19 cellular contexts compared by ENCODE assay signal in the genomic region with DNA sequence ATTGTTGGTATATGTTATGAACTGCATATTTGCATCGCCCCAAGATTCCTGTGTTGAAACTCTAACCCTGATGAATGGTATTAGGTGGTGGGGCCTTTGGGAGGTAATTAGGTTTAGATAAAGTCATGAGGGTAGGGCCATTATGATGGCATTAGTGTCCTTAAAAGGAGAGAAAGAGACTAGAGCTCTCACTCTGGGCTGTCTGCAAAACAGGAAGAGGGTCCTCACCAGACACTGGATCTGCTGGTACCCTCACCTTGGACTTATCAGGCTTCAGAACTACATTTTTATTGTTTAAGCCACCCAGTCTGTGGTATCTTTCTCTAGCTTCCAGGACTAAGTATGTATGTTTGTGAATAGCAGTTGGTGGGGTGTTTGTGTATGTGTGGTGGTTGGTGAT.
A peak's percentile ranks its signal among the peaks of the same experiment; 100 is the strongest.
DNase-seq lines count a peak whose midpoint lies in the region; ATAC-seq and TF ChIP-seq lines count a peak whose summit lies in the region.
"Had no signal": no experiment of that assay in that cellular context is flagged by ENCODE, and none has a peak within 500 bp of the region (broad histone marks: within the 10 kb centered on the region; RNA-seq: fewer than 3 reads in every experiment).

No MANE protein-coding gene starts in this region.

- no peak overlapping the region for H3K4me3 ChIP-seq in mesenchymal stem cell (ENCODE audit: insufficient read depth in 1 of 2, low read depth in 1 of 2, low read length in 2 of 2)
- no peak overlapping the region for H3K4me3 ChIP-seq in neural progenitor cell
- no peak overlapping the region for H3K4me3 ChIP-seq in breast epithelium
- H3K4me3 ChIP-seq: GM12878, GM23248 had no signal

- H2BK5ac ChIP-seq in mesenchymal stem cell (ENCODE audit: low read depth, low read length, poor library complexity, severe bottlenecking) = no peak overlapping the region

- H3K27me3 Mint-ChIP-seq in neural progenitor cell (ENCODE audit: insufficient read depth, low read depth) = no peaks in the 10 kb centered on the region
- H3K27me3 Mint-ChIP-seq in activated naive CD8-positive, alpha-beta T cell treated with anti-CD3 and anti-CD28 coated beads for 36 hours = peaks cover 20% of the 10 kb centered on the region

- TF ChIP-seq POLR2A in breast epithelium (IDR thresholded peaks at IDR 0.05) = no peak

- DNase-seq in mesenchymal stem cell (no peak), neural progenitor cell (ENCODE audit: low spot score) (peak; percentile 5), breast epithelium (ENCODE audit: low spot score in 2 of 2) (no peak), SIG-M5 treated with dmso at 0.1 percent for 504 hours (lab: John Stamatoyannopoulos, UW; ENCODE audit: unreplicated experiment) (no peak)
- no peak for DNase-seq in activated naive CD8-positive, alpha-beta T cell treated with anti-CD3 and anti-CD28 coated beads for 36 hours
- DNase-seq: C1 segment of cervical spinal cord; CD4-positive, CD25-positive, alpha-beta regulatory T cell; CD8-positive, alpha-beta memory T cell; DMS 273 treated with DMSO at 0.1 percent for 48 hours; DMS79; EL; GDM1; GM23248; H9 had no signal

- no peak overlapping the region for H3K14ac ChIP-seq in mesenchymal stem cell (ENCODE audit: low read length in 2 of 2)

- H2BK15ac ChIP-seq in mesenchymal stem cell (ENCODE audit: low read depth, poor library complexity, severe bottlenecking) = no peak overlapping the region

- no peak for ATAC-seq in HG03520 (IDR thresholded peaks at IDR 0.05; ENCODE audit: unreplicated experiment)
- ATAC-seq: GM12878, HCT116 had no signal

- H3K79me2 ChIP-seq in neural progenitor cell (ENCODE audit: low read depth) = no peaks in the 10 kb centered on the region

- H3K4me3 Mint-ChIP-seq in neural progenitor cell = no peak overlapping the region
- no peak overlapping the region for H3K4me3 Mint-ChIP-seq in activated naive CD8-positive, alpha-beta T cell treated with anti-CD3 and anti-CD28 coated beads for 36 hours
- H3K4me3 Mint-ChIP-seq: CD4-positive, CD25-positive, alpha-beta regulatory T cell; CD8-positive, alpha-beta memory T cell; H9 had no signal

- H3F3A ChIP-seq in neural progenitor cell (ENCODE audit: low read depth) = no peaks in the 10 kb centered on the region

- H2BK12ac ChIP-seq in mesenchymal stem cell (ENCODE audit: low read length in 2 of 2) = peak overlapping the region in 1 of 2 experiments; percentile 34

- H3K27me3 ChIP-seq in mesenchymal stem cell (ENCODE audit: control insufficient read depth in 1 of 2, insufficient read depth in 1 of 2, low read length in 2 of 2) (no peaks in the 10 kb centered on the region), neural progenitor cell (no peaks in the 10 kb centered on the region), breast epithelium (no peaks in the 10 kb centered on the region)

- WGBS in mesenchymal stem cell = 67% methylated on average over 1 of the region's 1 CpG

- H4K8ac ChIP-seq in mesenchymal stem cell (ENCODE audit: low read length) = no peak overlapping the region

- TF ChIP-seq CTCF in C4-2B (conservative IDR thresholded peaks at IDR 0.05) (no peak), VCaP (conservative IDR thresholded peaks at IDR 0.05) (no peak), neural progenitor cell (IDR thresholded peaks at IDR 0.05) (no peak), breast epithelium (IDR thresholded peaks at IDR 0.05) (no peak)

- no peaks in the 10 kb centered on the region for H3K9me3 Mint-ChIP-seq in neural progenitor cell
- H3K9me3 Mint-ChIP-seq in activated naive CD8-positive, alpha-beta T cell treated with anti-CD3 and anti-CD28 coated beads for 36 hours = no peaks in the 10 kb centered on the region
- H3K9me3 Mint-ChIP-seq: CD8-positive, alpha-beta memory T cell; H9 had no signal

- H3K27ac ChIP-seq in C4-2B = peak overlapping the region; percentile 78; the same call in 1 of the 2 replicates
- H3K27ac ChIP-seq in VCaP = peak overlapping the region; percentile 98
- H3K27ac ChIP-seq in mesenchymal stem cell (ENCODE audit: low read length, poor library complexity, severe bottlenecking) = no peak overlapping the region
- H3K27ac ChIP-seq in neural progenitor cell = no peak overlapping the region
- no peak overlapping the region for H3K27ac ChIP-seq in breast epithelium
- H3K27ac ChIP-seq: GM23248 had no signal

- no peaks in the 10 kb centered on the region for H3K9me3 ChIP-seq in mesenchymal stem cell (ENCODE audit: control insufficient read depth, low read length)
- no peaks in the 10 kb centered on the region for H3K9me3 ChIP-seq in neural progenitor cell (ENCODE audit: low read depth)
- H3K9me3 ChIP-seq in breast epithelium = no peaks in the 10 kb centered on the region

- no peaks in the 10 kb centered on the region for H3K36me3 ChIP-seq in mesenchymal stem cell (ENCODE audit: control insufficient read depth in 1 of 2, insufficient read depth in 2 of 2, low read depth in 1 of 2, low read length in 2 of 2)
- H3K36me3 ChIP-seq in neural progenitor cell = no peaks in the 10 kb centered on the region
- H3K36me3 ChIP-seq in breast epithelium = no peaks in the 10 kb centered on the region

- H3K18ac ChIP-seq in mesenchymal stem cell (ENCODE audit: low read depth in 1 of 2, low read length in 2 of 2) = peak overlapping the region; percentile 54 to 74

- H3K4me1 ChIP-seq in mesenchymal stem cell (ENCODE audit: control insufficient read depth, insufficient read depth, low read depth, low read length) = no peaks in the 10 kb centered on the region
- H3K4me1 ChIP-seq in neural progenitor cell = no peaks in the 10 kb centered on the region
- H3K4me1 ChIP-seq in breast epithelium = no peaks in the 10 kb centered on the region

- H3K23ac ChIP-seq in mesenchymal stem cell (ENCODE audit: low read length in 2 of 2) = no peak overlapping the region

- H2AK5ac ChIP-seq in mesenchymal stem cell (ENCODE audit: low read length, severe bottlenecking) = no peak overlapping the region

- no peak overlapping the region for H3K4ac ChIP-seq in mesenchymal stem cell (ENCODE audit: low read depth in 1 of 2, low read length in 2 of 2)

- intact Hi-C loops in breast epithelium (cut with DNase I; ENCODE audit: low total_unique reads) = no loop called here

- H2AFZ ChIP-seq in mesenchymal stem cell (ENCODE audit: low read depth, low read length) (no peak overlapping the region), neural progenitor cell (replicated peaks) (no peak overlapping the region)
- H2AFZ ChIP-seq: GM23248 had no signal

- no peaks in the 10 kb centered on the region for H4K20me1 ChIP-seq in neural progenitor cell (ENCODE audit: low read depth)

- H3K4me1 Mint-ChIP-seq in neural progenitor cell = no peaks in the 10 kb centered on the region
- H3K4me1 Mint-ChIP-seq in activated naive CD8-positive, alpha-beta T cell treated with anti-CD3 and anti-CD28 coated beads for 36 hours = no peaks in the 10 kb centered on the region
- H3K4me1 Mint-ChIP-seq: CD4-positive, CD25-positive, alpha-beta regulatory T cell; CD8-positive, alpha-beta memory T cell; H9 had no signal

- no peak overlapping the region for H3K27ac Mint-ChIP-seq in neural progenitor cell
- H3K27ac Mint-ChIP-seq in activated naive CD8-positive, alpha-beta T cell treated with anti-CD3 and anti-CD28 coated beads for 36 hours = no peak overlapping the region
- H3K27ac Mint-ChIP-seq: CD4-positive, CD25-positive, alpha-beta regulatory T cell had no signal

- no peaks in the 10 kb centered on the region for H3K36me3 Mint-ChIP-seq in neural progenitor cell
- no peaks in the 10 kb centered on the region for H3K36me3 Mint-ChIP-seq in activated naive CD8-positive, alpha-beta T cell treated with anti-CD3 and anti-CD28 coated beads for 36 hours
- H3K36me3 Mint-ChIP-seq: CD4-positive, CD25-positive, alpha-beta regulatory T cell; CD8-positive, alpha-beta memory T cell had no signal

- H3K4me2 ChIP-seq in mesenchymal stem cell (ENCODE audit: low read length, poor library complexity, severe bottlenecking) (no peak overlapping the region), neural progenitor cell (no peak overlapping the region)

- H3K9ac ChIP-seq in mesenchymal stem cell (ENCODE audit: low read length) (no peak overlapping the region), neural progenitor cell (no peak overlapping the region)
- H3K9ac ChIP-seq: GM23248 had no signal

- no peaks in the 10 kb centered on the region for H3K79me1 ChIP-seq in mesenchymal stem cell (replicated peaks; ENCODE audit: low read length, poor library complexity, severe bottlenecking)

- no peak overlapping the region for H2BK120ac ChIP-seq in mesenchymal stem cell (ENCODE audit: low read depth, low read length)

- no peak overlapping the region for H4K91ac ChIP-seq in mesenchymal stem cell (ENCODE audit: low read length)

Comparison
In these comparisons a context has a peak if more than half of its experiments do, and no peak if none do; other contexts are left out.
1. H3K27ac ChIP-seq: peak in C4-2B (single experiment) and VCaP (single experiment); none in mesenchymal stem cell (single experiment), neural progenitor cell (single experiment) and breast epithelium (0 of 2).